Comparison of ENCODE assay signal across 8 cellular contexts in genomic region chr5:122901346-122901745, GRCh38.
"Had no signal": no experiment of that assay in that cellular context is flagged by ENCODE, and none has a peak within 500 bp of the region (broad histone marks: within the 10 kb centered on the region; RNA-seq: fewer than 3 reads in every experiment).

No MANE protein-coding gene starts in this region.

- H3K9me3 Mint-ChIP-seq: GM23338, HFFc6, IgD-negative memory B cell had no signal

- H3K4me1 Mint-ChIP-seq: GM23338 had no signal

- H3K4me1 ChIP-seq: HAP-1 had no signal

- H3K4me3 ChIP-seq: GM23338, HAP-1 had no signal

- H3K4me3 Mint-ChIP-seq: GM23338, HFFc6, IgD-negative memory B cell had no signal

- ATAC-seq: GM23338, HCT116 had no signal

- H3K4me2 ChIP-seq: GM23338 had no signal

- FAIRE-seq: HTR-8/SVneo had no signal

- H2AFZ ChIP-seq: GM23338 had no signal

- H3K9me3 ChIP-seq: HAP-1 had no signal

- H3K36me3 Mint-ChIP-seq: IgD-negative memory B cell had no signal

- H3K27ac Mint-ChIP-seq: GM23338, HFFc6, IgD-negative memory B cell had no signal

- DNase-seq: H7, HFFc6, KBM-7 had no signal

- H3K36me3 ChIP-seq: HAP-1 had no signal
